Comparison of ENCODE assay signal across 28 cellular contexts in genomic region chr1:29852248-29852647, GRCh38.
"Had no signal": no experiment of that assay in that cellular context is flagged by ENCODE, and none has a peak within 500 bp of the region (broad histone marks: within the 10 kb centered on the region; RNA-seq: fewer than 3 reads in every experiment).

No MANE protein-coding gene starts in this region.

- H3K9me3 ChIP-seq: ascending aorta, body of pancreas, MG63, SK-N-SH had no signal

- H3K27me3 ChIP-seq: ascending aorta had no signal

- H3K27ac Mint-ChIP-seq: activated CD8-positive, alpha-beta T cell treated with anti-CD3 and anti-CD28 coated beads, Interleukin-2, amount 10 ng/mL, durations not matched to agents 7 days and 5 days; activated naive CD4-positive, alpha-beta T cell treated with anti-CD3 and anti-CD28 coated beads, Interleukin-2, amount 50 U/mL, for 72 hours; activated naive CD8-positive, alpha-beta T cell treated with anti-CD3 and anti-CD28 coated beads, Interleukin-2, amount 50 U/mL, for 24 hours; IgD-negative memory B cell had no signal

- ATAC-seq: activated CD8-positive, alpha-beta T cell treated with anti-CD3 and anti-CD28 coated beads, Interleukin-2, amount 10 ng/mL, durations not matched to agents 7 days and 5 days; activated naive CD4-positive, alpha-beta T cell treated with anti-CD3 and anti-CD28 coated beads, Interleukin-2, amount 50 U/mL, for 72 hours; activated naive CD8-positive, alpha-beta T cell treated with anti-CD3 and anti-CD28 coated beads, Interleukin-2, amount 50 U/mL, for 24 hours; activated T-cell treated with anti-CD3 and anti-CD28 coated beads, Interleukin-2, amount 50 U/mL, for 4 hours; Panc1; Right ventricle myocardium inferior had no signal

- H3K27ac ChIP-seq: ascending aorta, body of pancreas, KMS-11 had no signal

- H3K4me2 ChIP-seq: KMS-11, SK-N-SH had no signal

- H3K4me1 Mint-ChIP-seq: activated naive CD8-positive, alpha-beta T cell treated with anti-CD3 and anti-CD28 coated beads, Interleukin-2, amount 50 U/mL, for 24 hours; IgD-negative memory B cell had no signal

- H3K9me3 Mint-ChIP-seq: activated naive CD4-positive, alpha-beta T cell treated with anti-CD3 and anti-CD28 coated beads, Interleukin-2, amount 50 U/mL, for 72 hours; activated naive CD8-positive, alpha-beta T cell treated with anti-CD3 and anti-CD28 coated beads, Interleukin-2, amount 50 U/mL, for 24 hours; activated T-cell treated with anti-CD3 and anti-CD28 coated beads, Interleukin-2, amount 50 U/mL, for 4 hours had no signal

- H3K4me3 Mint-ChIP-seq: activated CD8-positive, alpha-beta T cell treated with anti-CD3 and anti-CD28 coated beads, Interleukin-2, amount 10 ng/mL, durations not matched to agents 7 days and 5 days; activated naive CD8-positive, alpha-beta T cell treated with anti-CD3 and anti-CD28 coated beads, Interleukin-2, amount 50 U/mL, for 24 hours; activated T-cell treated with anti-CD3 and anti-CD28 coated beads, Interleukin-2, amount 50 U/mL, for 4 hours; IgD-negative memory B cell had no signal

- H3K36me3 ChIP-seq: ascending aorta, MG63 had no signal

- H3K9ac ChIP-seq: KMS-11, SK-N-SH had no signal

- DNase-seq: activated CD4-positive, alpha-beta T cell treated with anti-CD3 and anti-CD28 coated beads for 48 hours; activated CD4-positive, alpha-beta T cell treated with anti-CD3 and anti-CD28 coated beads, Interleukin-2, amount 50 U/mL, for 4 hours; activated CD4-positive, CD25-positive, alpha-beta regulatory T cell treated with anti-CD3 and anti-CD28 coated beads, Interleukin-2, amount 50 U/mL, for 72 hours; activated CD8-positive, alpha-beta T cell treated with anti-CD3 and anti-CD28 coated beads, Interleukin-2, amount 10 ng/mL, durations not matched to agents 7 days and 5 days; activated effector memory CD4-positive, alpha-beta T cell treated with anti-CD3 and anti-CD28 coated beads, Interleukin-2, amount 50 U/mL, for 16 hours; activated naive CD4-positive, alpha-beta T cell treated with Interleukin-2 at 50 U/mL for 16 hours; activated naive CD8-positive, alpha-beta T cell treated with anti-CD3 and anti-CD28 coated beads, Interleukin-2, amount 50 U/mL, for 24 hours; activated T-cell treated with anti-CD3 and anti-CD28 coated beads, Interleukin-2, amount 50 U/mL, for 4 hours; amniotic stem cell; MG63; MV-4-11; NCI-H1092 treated with DMSO at 0.1 percent for 48 hours; NCI-H1694 treated with DMSO at 0.1 percent for 48 hours; NCI-H2029 treated with DMSO at 0.1 percent for 48 hours; NCI-H345; NCI-H510A; NK-92 treated with Interleukin-12 subunit alpha and Interleukin-12 subunit beta, amount 100 ng/mL, for 24 hours; OCI-M1; RPMI8226; SK-N-SH; T-helper 1 cell had no signal

- H3K4me3 ChIP-seq: ascending aorta, body of pancreas, MG63 had no signal

- H3K36me3 Mint-ChIP-seq: activated naive CD4-positive, alpha-beta T cell treated with anti-CD3 and anti-CD28 coated beads, Interleukin-2, amount 50 U/mL, for 72 hours; IgD-negative memory B cell had no signal

- H3K4me1 ChIP-seq: ascending aorta had no signal
